14 cellular contexts compared by ENCODE assay signal in genomic region chr17:10109146-10109545, GRCh38.
DNase-seq lines count a peak whose midpoint lies in the region; ATAC-seq and TF ChIP-seq lines count a peak whose summit lies in the region.
"Had no signal": no experiment of that assay in that cellular context is flagged by ENCODE, and none has a peak within 500 bp of the region (broad histone marks: within the 10 kb centered on the region; RNA-seq: fewer than 3 reads in every experiment).

No MANE protein-coding gene starts in this region.

- no peak for TF ChIP-seq CTCF in HEK293 (tag by site-specific recombination; IDR thresholded peaks at IDR 0.05)

- no peaks in the 10 kb centered on the region for H4K20me1 ChIP-seq in BLaER1

- CTCF ChIA-PET in HEK293 (lab: Yijun Ruan, JAX) = no interaction called here

- no peak for ATAC-seq in GM21576 (IDR thresholded peaks at IDR 0.05; ENCODE audit: unreplicated experiment)
- ATAC-seq: HepG2 had no signal

- H3K4me2 ChIP-seq in BLaER1 = peak overlapping the region; percentile 46

- H3K9me3 ChIP-seq in BLaER1 (peaks cover 15% of the 10 kb centered on the region), HEK293 (ENCODE audit: control insufficient read depth, insufficient read depth, low read depth, low read length) (no peaks in the 10 kb centered on the region)
- H3K9me3 ChIP-seq: BE2C, HAP-1 had no signal

- no peak overlapping the region for H3K4me3 Mint-ChIP-seq in immature natural killer cell
- H3K4me3 Mint-ChIP-seq: HFFc6 had no signal

- peaks cover 1 to 6% (median 3%) of the 10 kb centered on the region in 3 donors for H3K27me3 Mint-ChIP-seq in immature natural killer cell (ENCODE audit: low read depth in 3 of 3)

- H3K9ac ChIP-seq in BLaER1 = no peak overlapping the region

- H3K27me3 ChIP-seq in BLaER1 = no peaks in the 10 kb centered on the region
- H3K27me3 ChIP-seq: BE2C had no signal

- peaks cover 12% of the 10 kb centered on the region; the same call in 1 of the 2 replicates for H3K36me3 ChIP-seq in BLaER1
- no peaks in the 10 kb centered on the region for H3K36me3 ChIP-seq in HEK293 (ENCODE audit: control insufficient read depth in 2 of 2, insufficient read depth in 1 of 2, low read length in 2 of 2)
- H3K36me3 ChIP-seq: BE2C, HAP-1 had no signal

- peaks cover 77 to 88% of the 10 kb centered on the region in 2 donors for H3K4me1 Mint-ChIP-seq in immature natural killer cell

- H3K4me1 ChIP-seq in BLaER1 (peaks cover 61% of the 10 kb centered on the region), HEK293 (ENCODE audit: control insufficient read depth, insufficient read depth, low read length) (peaks cover 4% of the 10 kb centered on the region)
- H3K4me1 ChIP-seq: BE2C, HAP-1 had no signal

- H3K27ac ChIP-seq in BLaER1 (no peak overlapping the region), HEK293 (ENCODE audit: extremely low read depth, low read depth, low read length) (no peak overlapping the region)

- H3K4me3 ChIP-seq in BLaER1 (no peak overlapping the region), HEK293 (ENCODE audit: low read depth, low read length) (no peak overlapping the region)
- H3K4me3 ChIP-seq: HAP-1 had no signal

- peak overlapping the region in 4 of 6 donors; percentile 37 to 81 (median 52) for H3K27ac Mint-ChIP-seq in immature natural killer cell
- H3K27ac Mint-ChIP-seq: HFFc6 had no signal

- POLR2A ChIA-PET in HEK293 (lab: Yijun Ruan, JAX) = no interaction called here

- peak; percentile 31 for DNase-seq in RPMI7951 (ENCODE audit: low read depth)
- no peak for DNase-seq in immature natural killer cell
- no peak for DNase-seq in D341Med (ENCODE audit: low spot score)
- no peak for DNase-seq in DMS153 treated with DMSO at 0.1 percent for 48 hours (lab: John Stamatoyannopoulos, UW; ENCODE audit: unreplicated experiment)
- DNase-seq: BE2C, Calu3, DND-41, GDM1, HFFc6 had no signal

- peaks cover 9 to 33% (median 31%) of the 10 kb centered on the region in 3 donors for H3K36me3 Mint-ChIP-seq in immature natural killer cell

- H3K9me3 Mint-ChIP-seq in immature natural killer cell = peaks cover 0 to 2% (median 0%) of the 10 kb centered on the region in 6 donors
- H3K9me3 Mint-ChIP-seq: HFFc6 had no signal

TF ChIP-seq in HEK293, 187 proteins besides CTCF, POLR2A, EP300 and RAD21 (continues in another document):
- TF ChIP-seq ZNF112 (tag by site-specific recombination; IDR thresholded peaks at IDR 0.05) (no peak), ZNF529 (tag by site-specific recombination; IDR thresholded peaks at IDR 0.05; ENCODE audit: insufficient replicate concordance) (no peak), HOXD13 (CRISPR knock-in tag; IDR thresholded peaks at IDR 0.05; ENCODE audit: borderline replicate concordance) (no peak), SP7 (tag by site-specific recombination; IDR thresholded peaks at IDR 0.05) (peak; percentile 61), ZNF791 (tag by site-specific recombination; IDR thresholded peaks at IDR 0.05) (no peak), ZNF514 (tag by site-specific recombination; IDR thresholded peaks at IDR 0.05) (no peak), ZNF292 (tag by site-specific recombination; IDR thresholded peaks at IDR 0.05; ENCODE audit: borderline replicate concordance, low read depth) (no peak), FEZF1 (tag by site-specific recombination; IDR thresholded peaks at IDR 0.05) (peak; percentile 22; the same call in 1 of the 2 replicates), PRDM10 (tag by site-specific recombination; IDR thresholded peaks at IDR 0.05) (peak; percentile 34; the same call in 1 of the 2 replicates), ZNF37A (tag by site-specific recombination; IDR thresholded peaks at IDR 0.05) (no peak), ZNF280D (tag by site-specific recombination; IDR thresholded peaks at IDR 0.05) (no peak), ZNF610 (tag by site-specific recombination; IDR thresholded peaks at IDR 0.05; ENCODE audit: borderline replicate concordance) (no peak), OVOL3 (tag by site-specific recombination; IDR thresholded peaks at IDR 0.05) (peak; percentile 87; the same call in 1 of the 2 replicates), SCRT1 (tag by site-specific recombination; IDR thresholded peaks at IDR 0.05; ENCODE audit: borderline replicate concordance) (no peak), OSR2 (tag by site-specific recombination; IDR thresholded peaks at IDR 0.05) (peak; percentile 60; the same call in 1 of the 2 replicates), ZNF10 (tag by site-specific recombination; IDR thresholded peaks at IDR 0.05) (no peak), MEIS1 (CRISPR knock-in tag; IDR thresholded peaks at IDR 0.05; ENCODE audit: borderline replicate concordance) (no peak), ZBTB6 (tag by site-specific recombination; IDR thresholded peaks at IDR 0.05) (no peak), ZBTB48 (tag by site-specific recombination; IDR thresholded peaks at IDR 0.05) (no peak), ZBTB44 (tag by site-specific recombination; IDR thresholded peaks at IDR 0.05) (peak; percentile 37; the same call in 1 of the 2 replicates), ZNF214 (tag by site-specific recombination; IDR thresholded peaks at IDR 0.05; ENCODE audit: borderline replicate concordance) (no peak), ZNF404 (tag by site-specific recombination; IDR thresholded peaks at IDR 0.05) (no peak)
